Comparison of ENCODE assay signal across 21 cellular contexts in the genomic region with DNA sequence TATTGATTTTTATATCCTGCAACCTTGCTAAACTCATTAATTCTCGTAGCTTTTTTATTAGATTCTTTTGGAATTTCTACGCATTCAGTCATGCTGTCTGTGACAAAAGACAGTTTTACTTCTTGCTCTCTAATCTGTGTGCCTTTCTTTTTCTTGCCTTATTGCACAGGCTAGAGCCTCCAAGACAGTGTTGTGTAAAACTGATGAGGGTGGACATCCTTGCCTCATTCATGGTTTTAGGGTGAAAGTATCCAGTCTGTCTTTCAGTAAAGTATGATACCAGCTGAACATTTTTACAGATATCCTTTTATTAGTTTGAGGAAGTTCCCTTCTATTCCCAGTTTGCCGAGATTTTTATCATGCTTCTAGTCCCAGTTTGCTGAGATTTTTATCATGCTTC.
DNase-seq lines count a peak whose midpoint lies in the region; ATAC-seq, FAIRE-seq and TF ChIP-seq lines count a peak whose summit lies in the region.
"Had no signal": no experiment of that assay in that cellular context is flagged by ENCODE, and none has a peak within 500 bp of the region (broad histone marks: within the 10 kb centered on the region; RNA-seq: fewer than 3 reads in every experiment).

No MANE protein-coding gene starts in this region.

- H3K9me3 ChIP-seq in HepG2 (ENCODE audit: low read length), result peaks cover 12% of the 10 kb centered on the region
- H3K9me3 ChIP-seq in right lobe of liver, result peaks cover 0 to 5% (median 0%) of the 10 kb centered on the region in 4 donors
- peaks cover 12% of the 10 kb centered on the region; the same call in 1 of the 2 replicates for H3K9me3 ChIP-seq in SU-DHL-6 (ENCODE audit: insufficient read depth, low read length)
- H3K9me3 ChIP-seq in trophoblast cell (ENCODE audit: insufficient read depth, low read depth, low read length), result no peaks in the 10 kb centered on the region

- intact Hi-C loops in HepG2 (cut with micrococcal nuclease; ENCODE audit: unreplicated experiment) (no loop called here), right lobe of liver (cut with DNase I) (no loop called here)

- H2AK5ac ChIP-seq in trophoblast cell (ENCODE audit: low read length), result no peak overlapping the region

- POLR2A ChIA-PET in HepG2 (lab: Yijun Ruan, JAX), result no interaction called here

- H3K27ac ChIP-seq in HepG2 (ENCODE audit: extremely low read length, insufficient read depth, low read length), result no peak overlapping the region
- no peak overlapping the region for H3K27ac ChIP-seq in right lobe of liver
- peak overlapping the region; percentile 98 for H3K27ac ChIP-seq in SU-DHL-6 (ENCODE audit: low read depth, low read length)
- H3K27ac ChIP-seq in trophoblast cell (ENCODE audit: low read depth, low read length), result no peak overlapping the region
- H3K27ac ChIP-seq: 22Rv1; A549; BLaER1 treated with 17β-estradiol and CSF1 and Interleukin-3, amounts not matched to agents 10 nM and 100 nM had no signal

- ATAC-seq in HepG2 (no peak), right lobe of liver (no peak), HG03342 (IDR thresholded peaks at IDR 0.05; ENCODE audit: unreplicated experiment) (no peak)
- ATAC-seq: A549, GM12878 had no signal

- in situ Hi-C loops in HepG2 (cut with HindIII; ENCODE audit: extremely low pct_ligation_motif_present, low pct_unique_long_range_greater_than_20kb), result no loop called here

- H3K79me2 ChIP-seq in HepG2 (ENCODE audit: insufficient read depth, low read length), result peaks cover 33% of the 10 kb centered on the region
- H3K79me2 ChIP-seq in SU-DHL-6 (ENCODE audit: insufficient read depth, low read length), result peaks cover 95% of the 10 kb centered on the region
- no peaks in the 10 kb centered on the region for H3K79me2 ChIP-seq in trophoblast cell (ENCODE audit: control insufficient read depth, insufficient read depth, low read length, poor library complexity)

- WGBS in HepG2 (ENCODE audit: low lambda C conversion rate), result over 99% methylated on average over 3 of the region's 3 CpGs
- 97% methylated on average over 3 of the region's 3 CpGs for whole genome bisulfite sequencing in right lobe of liver (ENCODE audit: insufficient coverage, low coverage, low lambda C conversion rate, missing lambda C conversion rate)
- no CpG with 5 or more reads among the region's 3 CpGs for WGBS in trophoblast cell (ENCODE audit: extremely low coverage, insufficient coverage, insufficient read length)

- no peak overlapping the region for H3K23ac ChIP-seq in trophoblast cell (ENCODE audit: low read length)

- H3F3A ChIP-seq in SU-DHL-6 (ENCODE audit: insufficient read depth), result peaks cover 73% of the 10 kb centered on the region

- no peak overlapping the region for H4K8ac ChIP-seq in trophoblast cell (ENCODE audit: low read depth, low read length)

- H3K18ac ChIP-seq in trophoblast cell (ENCODE audit: low read length), result no peak overlapping the region

- H2BK120ac ChIP-seq in trophoblast cell (ENCODE audit: insufficient read depth, low read length, poor library complexity), result no peak overlapping the region

- no peak overlapping the region for H2AFZ ChIP-seq in HepG2 (ENCODE audit: low read length)
- no peak overlapping the region for H2AFZ ChIP-seq in SU-DHL-6 (ENCODE audit: low read depth, low read length, severe bottlenecking)
- H2AFZ ChIP-seq in trophoblast cell (ENCODE audit: insufficient read depth, low read length, poor library complexity), result no peak overlapping the region

- DNase-seq in HepG2 (ENCODE audit: low spot score), result no peak
- DNase-seq in right lobe of liver, result no peak
- DNase-seq in H54 (ENCODE audit: insufficient read length, low spot score), result no peak
- peak; percentile 11 to 73 for DNase-seq in trophoblast cell
- no peak for DNase-seq in C1 segment of cervical spinal cord (lab: John Stamatoyannopoulos, UW)
- no peak for DNase-seq in NCI-H2029 treated with DMSO at 0.1 percent for 48 hours (lab: John Stamatoyannopoulos, UW)
- DNase-seq: AML-193; CD4-positive, alpha-beta memory T cell; CD4-positive, CD25-positive, alpha-beta regulatory T cell; CD8-positive, alpha-beta memory T cell; COR-L47; DMS79 treated with DMSO at 0.1 percent for 48 hours; EL; GDM1 had no signal

- no peak for TF ChIP-seq EP300 in HepG2 (IDR thresholded peaks at IDR 0.05; ENCODE audit: low read depth in 2 of 2, low read length in 2 of 2)
- no peak for TF ChIP-seq EP300 in HepG2 (CRISPR knock-in tag; IDR thresholded peaks at IDR 0.05; ENCODE audit: borderline replicate concordance)

- no TSS peak for BruUV-seq in HepG2 (replicated peaks; lab: Mats Ljungman, UMichigan)

- no peak for TF ChIP-seq CTCF in HepG2 (CRISPR knock-in tag; IDR thresholded peaks at IDR 0.05)
- no peak for TF ChIP-seq CTCF in right lobe of liver (IDR thresholded peaks at IDR 0.05)
- TF ChIP-seq CTCF in SU-DHL-6 (IDR thresholded peaks at IDR 0.05; ENCODE audit: insufficient read depth, low read length, poor library complexity, severe bottlenecking), result no peak

- no peak for TF ChIP-seq RAD21 in HepG2 (CRISPR knock-in tag; IDR thresholded peaks at IDR 0.05)

- CTCF ChIA-PET in HepG2 (lab: Yijun Ruan, JAX; ENCODE audit: low intra/inter-chr PET ratio, low total read pairs), result no interaction called here

- H2BK5ac ChIP-seq in trophoblast cell (ENCODE audit: low read depth, low read length, poor library complexity), result no peak overlapping the region

- no peaks in the 10 kb centered on the region for H4K20me1 ChIP-seq in HepG2 (ENCODE audit: insufficient read depth, low read length)
- H4K20me1 ChIP-seq in SU-DHL-6 (ENCODE audit: low read depth, low read length), result no peaks in the 10 kb centered on the region

- no peak overlapping the region for H4K91ac ChIP-seq in trophoblast cell (ENCODE audit: low read depth, low read length)

- no peak overlapping the region for H3K4ac ChIP-seq in trophoblast cell (ENCODE audit: low read depth, low read length)

- no peaks in the 10 kb centered on the region for H3K9me2 ChIP-seq in SU-DHL-6 (replicated peaks; ENCODE audit: insufficient read depth, low read length)

- no peak for FAIRE-seq in HepG2 (lab: Jason Lieb, UNC)
- peak; percentile 33 for FAIRE-seq in H54 (lab: Jason Lieb, UNC)
- FAIRE-seq: A549, GM12878, GM18507 had no signal

- H4K12ac ChIP-seq in trophoblast cell (ENCODE audit: low read depth, low read length), result no peak overlapping the region

- H3K79me1 ChIP-seq in trophoblast cell (ENCODE audit: low read length), result no peaks in the 10 kb centered on the region

- H3K36me3 ChIP-seq in HepG2 (replicated peaks in 1 of 2; ENCODE audit: control insufficient read depth in 1 of 2, insufficient read depth in 2 of 2, low read length in 2 of 2) (no peaks in the 10 kb centered on the region), right lobe of liver (no peaks in the 10 kb centered on the region), SU-DHL-6 (ENCODE audit: low read length) (peaks cover 14% of the 10 kb centered on the region), trophoblast cell (ENCODE audit: control insufficient read depth in 1 of 2, insufficient read depth in 2 of 2, low read length in 2 of 2) (no peaks in the 10 kb centered on the region)

- H3K9ac ChIP-seq in HepG2 (ENCODE audit: insufficient read depth, low read depth, low read length) (no peak overlapping the region), SU-DHL-6 (ENCODE audit: low read length) (no peak overlapping the region), trophoblast cell (ENCODE audit: low read length) (no peak overlapping the region)
- H3K9ac ChIP-seq: BLaER1 treated with 17β-estradiol and CSF1 and Interleukin-3, amounts not matched to agents 10 nM and 100 nM had no signal

- no peak overlapping the region for H2BK12ac ChIP-seq in trophoblast cell (ENCODE audit: low read length)

- H3K4me2 ChIP-seq in HepG2 (ENCODE audit: low read depth, low read length) (no peak overlapping the region), SU-DHL-6 (ENCODE audit: low read depth, low read length, poor library complexity, severe bottlenecking) (peak overlapping the region; percentile 66), trophoblast cell (ENCODE audit: low read length) (no peak overlapping the region)
- H3K4me2 ChIP-seq: A549; BLaER1 treated with 17β-estradiol and CSF1 and Interleukin-3, amounts not matched to agents 10 nM and 100 nM had no signal

- TF ChIP-seq POLR2A in HepG2 (IDR thresholded peaks at IDR 0.05; ENCODE audit: insufficient read depth in 1 of 2, low read depth in 2 of 2, low read length in 2 of 2) (no peak), right lobe of liver (IDR thresholded peaks at IDR 0.05) (no peak), H54 (IDR thresholded peaks at IDR 0.05; ENCODE audit: low read depth, low read length) (no peak)

- H3K4me3 ChIP-seq in HepG2 (replicated peaks in 1 of 3; ENCODE audit: insufficient read depth in 1 of 3, low read depth in 2 of 3, low read length in 3 of 3) (no peak overlapping the region), right lobe of liver (no peak overlapping the region), SU-DHL-6 (ENCODE audit: insufficient read depth, low read length, poor library complexity, severe bottlenecking) (no peak overlapping the region), trophoblast cell (ENCODE audit: low read depth, low read length) (no peak overlapping the region)
- H3K4me3 ChIP-seq: A549; BLaER1 treated with 17β-estradiol and CSF1 and Interleukin-3, amounts not matched to agents 10 nM and 100 nM; GM12878 had no signal

- H3K14ac ChIP-seq in trophoblast cell (ENCODE audit: low read length), result no peak overlapping the region

- no peaks in the 10 kb centered on the region for H3K27me3 ChIP-seq in HepG2 (ENCODE audit: control insufficient read depth in 1 of 2, insufficient read depth in 2 of 2, low read length in 2 of 2)
- H3K27me3 ChIP-seq in right lobe of liver, result no peaks in the 10 kb centered on the region
- H3K27me3 ChIP-seq in SU-DHL-6 (ENCODE audit: low read length), result no peaks in the 10 kb centered on the region
- H3K27me3 ChIP-seq in trophoblast cell (ENCODE audit: insufficient read depth, low read length), result no peaks in the 10 kb centered on the region
- H3K27me3 ChIP-seq: BLaER1 treated with 17β-estradiol and CSF1 and Interleukin-3, amounts not matched to agents 10 nM and 100 nM had no signal

- H3K4me1 ChIP-seq in HepG2 (ENCODE audit: insufficient read depth, low read length), result no peaks in the 10 kb centered on the region
- no peaks in the 10 kb centered on the region for H3K4me1 ChIP-seq in right lobe of liver
- H3K4me1 ChIP-seq in trophoblast cell (ENCODE audit: control insufficient read depth in 1 of 2, insufficient read depth in 2 of 2, low read length in 2 of 2), result no peaks in the 10 kb centered on the region
- H3K4me1 ChIP-seq: A549 had no signal

Comparison
In these comparisons a context has a peak if more than half of its experiments do, and no peak if none do; other contexts are left out.
1. DNase-seq: peak in trophoblast cell (2 of 2); none in HepG2 (single experiment), right lobe of liver (0 of 3), H54 (single experiment), C1 segment of cervical spinal cord (0 of 14) and NCI-H2029 treated with DMSO at 0.1 percent for 48 hours (single experiment).